In the genomic region with DNA sequence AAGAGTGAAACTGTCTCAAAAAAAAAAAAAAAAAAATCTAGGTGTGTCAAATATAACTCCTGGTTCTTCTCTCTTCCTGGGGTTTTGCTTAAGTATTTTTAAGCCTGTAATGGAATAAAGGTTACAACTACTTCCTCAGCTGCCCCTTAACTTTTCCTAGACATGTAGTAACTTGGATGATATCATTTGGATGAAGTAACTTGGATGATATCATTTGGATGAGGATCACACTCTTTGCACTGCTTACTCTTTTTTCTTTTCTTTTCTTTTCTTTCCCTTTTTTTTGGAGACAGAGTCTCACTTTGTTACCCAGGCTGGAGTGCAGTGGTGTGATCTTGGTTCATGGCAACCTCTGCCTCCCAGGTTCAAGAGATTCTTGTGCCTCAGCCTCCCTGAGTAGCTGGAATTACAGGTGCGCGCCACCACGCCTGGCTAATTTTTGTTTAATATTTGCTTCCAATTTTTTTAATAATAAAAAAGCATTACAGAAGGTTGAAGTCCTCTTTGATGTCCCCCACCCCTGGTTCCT, we compare ENCODE assay signal across 27 cellular contexts. TPM values are rescaled to one million over a fixed set of nuclear protein-coding genes. Genes with fewer than 3 reads are reported as not detected.
DNase-seq lines count a peak whose midpoint lies in the region; ATAC-seq, FAIRE-seq and TF ChIP-seq lines count a peak whose summit lies in the region.
"Had no signal": no experiment of that assay in that cellular context is flagged by ENCODE, and none has a peak within 500 bp of the region (broad histone marks: within the 10 kb centered on the region; RNA-seq: fewer than 3 reads in every experiment).

No MANE protein-coding gene starts in this region.

- TF ChIP-seq POLR2A in breast epithelium (IDR thresholded peaks at IDR 0.05) (no peak), K562 (conservative IDR thresholded peaks at IDR 0.05) (no peak)

- H3K79me2 ChIP-seq in mammary epithelial cell (ENCODE audit: insufficient read depth, low read length): peaks cover 15% of the 10 kb centered on the region
- H3K79me2 ChIP-seq in K562 (ENCODE audit: control insufficient read depth, insufficient read depth, low read length): peaks cover 15% of the 10 kb centered on the region

- H3K27me3 ChIP-seq in mammary epithelial cell (ENCODE audit: insufficient read depth, low read length) (no peaks in the 10 kb centered on the region), breast epithelium (no peaks in the 10 kb centered on the region), K562 (ENCODE audit: control insufficient read depth in 2 of 2, insufficient read depth in 2 of 2, low read length in 2 of 2) (no peaks in the 10 kb centered on the region), left lung (no peaks in the 10 kb centered on the region)
- H3K27me3 ChIP-seq: adrenal gland had no signal

- ATAC-seq in K562 (no peak), HG03045 (IDR thresholded peaks at IDR 0.05; ENCODE audit: unreplicated experiment) (no peak), left lung (no peak)
- ATAC-seq: left colon; naive thymus-derived CD4-positive, alpha-beta T cell; right cardiac atrium; Right ventricle myocardium inferior had no signal

- no TSS peak for BruUV-seq in mammary epithelial cell (replicated peaks; lab: Mats Ljungman, UMichigan)
- BruUV-seq in K562 (replicated peaks; lab: Mats Ljungman, UMichigan): no TSS peak

- H3K9me3 ChIP-seq in mammary epithelial cell (replicated peaks; ENCODE audit: insufficient read depth, low read length) (no peaks in the 10 kb centered on the region), breast epithelium (no peaks in the 10 kb centered on the region), K562 (replicated peaks; ENCODE audit: control insufficient read depth, insufficient read depth, low read depth, low read length) (no peaks in the 10 kb centered on the region), left lung (no peaks in the 10 kb centered on the region)
- H3K9me3 ChIP-seq: adrenal gland had no signal

- H3K9ac ChIP-seq in mammary epithelial cell (ENCODE audit: insufficient read depth, low read length) (no peak overlapping the region), K562 (ENCODE audit: insufficient read depth in 1 of 2, low read depth in 2 of 2, low read length in 2 of 2) (no peak overlapping the region)

- no peak overlapping the region for H3K27ac ChIP-seq in mammary epithelial cell (ENCODE audit: insufficient read depth, low read depth, low read length)
- no peak overlapping the region for H3K27ac ChIP-seq in breast epithelium
- no peak overlapping the region for H3K27ac ChIP-seq in K562 (ENCODE audit: extremely low read depth, low read depth, low read length)
- no peak overlapping the region for H3K27ac ChIP-seq in left lung
- H3K27ac ChIP-seq: adrenal gland had no signal

- no peak for TF ChIP-seq CTCF in mammary epithelial cell (conservative IDR thresholded peaks at IDR 0.05 in 1 of 2, IDR thresholded peaks at IDR 0.05 in 1 of 2; ENCODE audit: extremely low read depth in 1 of 2, insufficient read depth in 1 of 2, low read depth in 1 of 2, low read length in 2 of 2)
- no peak for TF ChIP-seq CTCF in breast epithelium (IDR thresholded peaks at IDR 0.05)
- no peak for TF ChIP-seq CTCF in K562 (IDR thresholded peaks at IDR 0.05 in 2 of 3, conservative IDR thresholded peaks at IDR 0.05 in 1 of 3; ENCODE audit: insufficient read depth in 2 of 3, low read depth in 1 of 3, low read length in 3 of 3)
- no peak for TF ChIP-seq CTCF in fibroblast of the aortic adventitia (IDR thresholded peaks at IDR 0.05; ENCODE audit: insufficient read depth, low read length)
- TF ChIP-seq CTCF in left lung (IDR thresholded peaks at IDR 0.05): no peak

- H3K9me1 ChIP-seq in K562 (ENCODE audit: control insufficient read depth, insufficient read depth, low read length): no peaks in the 10 kb centered on the region

- CTCF ChIA-PET in mammary epithelial cell (lab: Charles Lee; ENCODE audit: low non-redundant PET) (no interaction called here), K562 (lab: Yijun Ruan, JAX; ENCODE audit: low intra/inter-chr PET ratio) (no interaction called here)

- WGBS in mammary epithelial cell (ENCODE audit: low coverage, missing lambda C conversion rate): 100% methylated on average over 3 of the region's 3 CpGs
- 92% methylated on average over 3 of the region's 3 CpGs for WGBS in K562 (ENCODE audit: insufficient coverage, low coverage, missing lambda C conversion rate)

- H3K4me3 ChIP-seq in mammary epithelial cell (replicated peaks in 1 of 3; ENCODE audit: insufficient read depth in 1 of 3, low read depth in 2 of 3, low read length in 3 of 3) (no peak overlapping the region), breast epithelium (no peak overlapping the region), K562 (no peak overlapping the region), fibroblast of the aortic adventitia (ENCODE audit: low read depth, low read length) (no peak overlapping the region), left lung (no peak overlapping the region)
- H3K4me3 ChIP-seq: adrenal gland had no signal

- H2AFZ ChIP-seq in mammary epithelial cell (ENCODE audit: low read depth, low read length): peak overlapping the region; percentile 21
- H2AFZ ChIP-seq in K562 (ENCODE audit: low read depth, low read length): no peak overlapping the region

- no peak overlapping the region for H3K4me2 ChIP-seq in mammary epithelial cell (ENCODE audit: insufficient read depth, low read depth, low read length)
- H3K4me2 ChIP-seq in K562 (ENCODE audit: insufficient read depth, low read length): no peak overlapping the region

- FAIRE-seq in K562 (lab: Jason Lieb, UNC): no peak
- FAIRE-seq: D721Med, H54 had no signal

- POLR2A ChIA-PET in K562 (lab: Yijun Ruan, JAX): interaction anchor here (0.7 kb wide), 1 partner anchor 10 kb away, joined by 4 read pairs; no protein-coding TSS in a partner anchor

- dilution Hi-C loops in mammary epithelial cell (cut with HindIII; ENCODE audit: low sequenced_read_pairs): no loop called here

- H3K36me3 ChIP-seq in mammary epithelial cell (ENCODE audit: insufficient read depth, low read length) (no peaks in the 10 kb centered on the region), breast epithelium (no peaks in the 10 kb centered on the region), K562 (ENCODE audit: control insufficient read depth, insufficient read depth, low read length) (no peaks in the 10 kb centered on the region; the same call in 2 of the 3 replicates), left lung (no peaks in the 10 kb centered on the region)
- H3K36me3 ChIP-seq: adrenal gland had no signal

- intact Hi-C loops in mammary epithelial cell (cut with micrococcal nuclease): no loop called here
- intact Hi-C loops in breast epithelium (cut with DNase I; ENCODE audit: low total_unique reads): no loop called here
- intact Hi-C loops in K562 (cut with micrococcal nuclease): no loop called here
- intact Hi-C loops in left lung (cut with DNase I): no loop called here

- TF ChIP-seq EP300 in K562 (IDR thresholded peaks at IDR 0.05; ENCODE audit: low read length): no peak

- in situ Hi-C loops in mammary epithelial cell (cut with MboI; ENCODE audit: low sequenced_read_pairs in 2 of 2): no loop called here
- in situ Hi-C loops in K562 (cut with MboI): no loop called here

- H4K20me1 ChIP-seq in mammary epithelial cell (ENCODE audit: insufficient read depth, low read length): no peaks in the 10 kb centered on the region
- H4K20me1 ChIP-seq in K562 (replicated peaks; ENCODE audit: control insufficient read depth, insufficient read depth, low read length): no peaks in the 10 kb centered on the region

- H3K4me1 ChIP-seq in mammary epithelial cell (ENCODE audit: insufficient read depth, low read length) (peaks cover 7% of the 10 kb centered on the region), breast epithelium (no peaks in the 10 kb centered on the region), K562 (replicated peaks in 1 of 2; ENCODE audit: control insufficient read depth in 2 of 2, insufficient read depth in 2 of 2, low read length in 2 of 2) (no peaks in the 10 kb centered on the region), left lung (peaks cover 3 to 8% of the 10 kb centered on the region in 2 donors)

- DNase-seq in mammary epithelial cell: peak; percentile 30
- no peak for DNase-seq in breast epithelium (ENCODE audit: low spot score in 2 of 2)
- DNase-seq in K562 (ENCODE audit: extremely low read depth in 1 of 4, low spot score in 3 of 4): no peak
- DNase-seq in fibroblast of the aortic adventitia (ENCODE audit: low read depth): peak; percentile 22
- DNase-seq in NCI-H2029 (lab: John Stamatoyannopoulos, UW): no peak
- DNase-seq in left lung: no peak
- no peak for DNase-seq in H4 (ENCODE audit: low spot score)
- DNase-seq: activated CD4-positive, alpha-beta memory T cell treated with anti-CD3 and anti-CD28 coated beads for 36 hours; activated CD4-positive, CD25-positive, alpha-beta regulatory T cell; activated T-cell treated with anti-CD3 and anti-CD28 coated beads for 4 hours; left colon; MM.1S; naive thymus-derived CD4-positive, alpha-beta T cell; NCI-H2171 treated with DMSO at 0.1 percent for 48 hours; NCI-H69; right cardiac atrium had no signal

- TF ChIP-seq RAD21 in K562 (CRISPR knock-in tag; conservative IDR thresholded peaks at IDR 0.05 in 1 of 2, IDR thresholded peaks at IDR 0.05 in 1 of 2): no peak

RNA-seq across cellular contexts. Expression of a gene that starts 0.8 kb away (rescaled TPM):
- not detected for total RNA-seq in mammary epithelial cell
- not detected for polyA plus RNA-seq in mammary epithelial cell
- polyA minus RNA-seq in mammary epithelial cell: not detected
- not detected for total RNA-seq in breast epithelium
- total RNA-seq in K562 (2011; cell fraction: chromatin; rRNA removed; ENCODE audit: low replicate concordance): not detected in 2 replicates
- total RNA-seq in K562 (2011; cell fraction: nucleolus; rRNA removed): not detected in 2 replicates
- not detected in 2 replicates for total RNA-seq in K562 (2011; cell fraction: nucleoplasm; rRNA removed)
- not detected in 2 replicates for total RNA-seq in K562 (2014; rRNA removed)
- not detected in 2 replicates for total RNA-seq in K562 (2014; rRNA removed; fragmentation: Illumina TruSeq; extraction: Trizol)
- under 0.01 TPM in 1 of 2 replicates, not detected in the other for total RNA-seq in K562 (2015; rRNA removed; fragmentation: Illumina TruSeq; extraction: Trizol)
- not detected in 2 replicates for total RNA-seq in K562 (2021)
- not detected in 2 replicates for polyA plus RNA-seq in K562 (2011; rRNA removed)
- polyA plus RNA-seq in K562 (2011; cell fraction: cytosol; rRNA removed): not detected in 2 replicates
- polyA plus RNA-seq in K562 (2011; cell fraction: nucleus; rRNA removed): not detected in 2 replicates
- polyA plus RNA-seq in K562 (2012): 0.05 and 0.36 TPM in 2 replicates
- polyA plus RNA-seq in K562 (2014; fragmentation: Illumina TruSeq; extraction: Trizol): not detected in 2 replicates
- polyA plus RNA-seq in K562 (2014; fragmentation: Nextera tagmentation; extraction: Ambion mirVana): under 1 TPM; 0.04 to 0.07 TPM
- polyA plus RNA-seq in K562 (2014; rRNA removed): not detected in 2 replicates
- not detected in 2 replicates for polyA minus RNA-seq in K562 (2011; rRNA and poly(A)+ RNA removed)
- not detected in 2 replicates for polyA minus RNA-seq in K562 (2011; cell fraction: cytosol; rRNA and poly(A)+ RNA removed)
- polyA minus RNA-seq in K562 (2011; cell fraction: nucleus; rRNA and poly(A)+ RNA removed): not detected in 2 replicates
- not detected in 2 replicates for total RNA-seq in fibroblast of the aortic adventitia (ENCODE audit: low replicate concordance)
- not detected for total RNA-seq in left lung
- not detected in 2 replicates for total RNA-seq in H4 (2014; rRNA removed; shearing (Covaris generic))
- total RNA-seq: A172; activated CD4-positive, alpha-beta memory T cell treated with anti-CD3 and anti-CD28 coated beads for 36 hours; adrenal gland; cardiac septum; G401; left colon; mesenteric fat pad; naive thymus-derived CD4-positive, alpha-beta T cell; omental fat pad; right cardiac atrium; Right ventricle myocardium inferior had no signal
- polyA plus RNA-seq: BJ had no signal

RNA-seq across cellular contexts. Expression of a gene that starts 3.5 kb away (rescaled TPM):
- total RNA-seq in mammary epithelial cell (10 to 100 TPM; 45.0 to 65.0 TPM), breast epithelium (10 to 100 TPM; 34.2 to 61.9 (median 56.3) TPM), K562 (2014; rRNA removed) (31.6 and 39.7 TPM in 2 replicates), K562 (2014; rRNA removed; fragmentation: Illumina TruSeq; extraction: Trizol) (69.5 and 81.8 TPM in 2 replicates), K562 (2015; rRNA removed; fragmentation: Illumina TruSeq; extraction: Trizol) (50.4 and 55.9 TPM in 2 replicates), K562 (2021) (80.2 and 84.5 TPM in 2 replicates), fibroblast of the aortic adventitia (ENCODE audit: low replicate concordance) (33.8 and 47.5 TPM in 2 replicates), left lung (10 to 100 TPM; 58.5 to 65.4 TPM)
- polyA plus RNA-seq in mammary epithelial cell (21.3 TPM), K562 (2011; rRNA removed) (39.6 and 52.4 TPM in 2 replicates), K562 (2014; fragmentation: Illumina TruSeq; extraction: Trizol) (56.3 and 73.0 TPM in 2 replicates), K562 (2014; fragmentation: Nextera tagmentation; extraction: Ambion mirVana) (10 to 100 TPM; 38.6 to 43.9 TPM), K562 (2014; rRNA removed) (37.6 and 43.6 TPM in 2 replicates)
- 44.1 TPM for polyA minus RNA-seq in mammary epithelial cell
- total RNA-seq in K562 (2011; cell fraction: chromatin; rRNA removed; ENCODE audit: low replicate concordance): 43.0 and 161 TPM in 2 replicates
- 20.2 and 23.4 TPM in 2 replicates for total RNA-seq in K562 (2011; cell fraction: nucleolus; rRNA removed)
- 44.2 and 72.9 TPM in 2 replicates for total RNA-seq in K562 (2011; cell fraction: nucleoplasm; rRNA removed)
- polyA plus RNA-seq in K562 (2011; cell fraction: cytosol; rRNA removed): 15.3 and 20.7 TPM in 2 replicates
- polyA plus RNA-seq in K562 (2011; cell fraction: nucleus; rRNA removed): 27.5 and 35.0 TPM in 2 replicates
- polyA plus RNA-seq in K562 (2012): 24.3 and 39.1 TPM in 2 replicates
- 101 and 121 TPM in 2 replicates for polyA minus RNA-seq in K562 (2011; rRNA and poly(A)+ RNA removed)
- 53.7 and 64.5 TPM in 2 replicates for polyA minus RNA-seq in K562 (2011; cell fraction: cytosol; rRNA and poly(A)+ RNA removed)
- 17.4 and 35.4 TPM in 2 replicates for polyA minus RNA-seq in K562 (2011; cell fraction: nucleus; rRNA and poly(A)+ RNA removed)
- total RNA-seq in H4 (2014; rRNA removed; shearing (Covaris generic)): 22.6 and 23.8 TPM in 2 replicates

Comparison
In these comparisons a context has a peak if more than half of its experiments do, and no peak if none do; other contexts are left out.
1. DNase-seq: peak in mammary epithelial cell (single experiment) and fibroblast of the aortic adventitia (single experiment); none in breast epithelium (0 of 2), K562 (0 of 4), NCI-H2029 (single experiment), left lung (0 of 2) and H4 (single experiment).